Comparison of ENCODE assay signal across 35 cellular contexts in the genomic region with DNA sequence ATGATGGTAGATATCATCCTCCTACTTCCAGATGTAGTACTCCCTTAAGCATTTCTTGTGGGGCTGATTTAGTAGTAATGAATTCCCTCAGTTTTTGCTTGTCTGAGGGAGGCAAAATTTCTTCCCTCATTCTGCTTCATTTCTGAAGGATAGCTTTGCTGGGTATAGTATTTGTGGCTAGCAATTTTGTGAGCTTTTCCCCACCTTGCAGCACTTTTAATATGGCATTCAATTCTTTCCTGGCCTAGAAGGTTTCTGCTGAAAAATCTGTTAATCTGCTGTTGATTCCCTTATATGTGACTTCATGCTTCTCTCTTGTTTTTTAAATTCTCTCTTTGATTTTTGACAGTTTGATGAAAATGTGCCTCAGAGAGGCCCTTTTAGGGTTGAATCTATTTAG.
"Had no signal": no experiment of that assay in that cellular context is flagged by ENCODE, and none has a peak within 500 bp of the region (broad histone marks: within the 10 kb centered on the region; RNA-seq: fewer than 3 reads in every experiment).

No MANE protein-coding gene starts in this region.

- H3K4me1 Mint-ChIP-seq: activated B cell treated with CpG ODN at 0.5 μM for 24 hours; activated CD4-positive, alpha-beta memory T cell treated with anti-CD3 and anti-CD28 coated beads, Interleukin-2, amount 10 ng/mL, durations not matched to agents 7 days and 5 days; activated CD4-positive, alpha-beta T cell treated with anti-CD3 and anti-CD28 coated beads, Interleukin-2, amount 10 ng/mL, durations not matched to agents 24 days and 14 days; activated CD8-positive, alpha-beta memory T cell treated with anti-CD3 and anti-CD28 coated beads, Interleukin-2, amount 10 ng/mL, durations not matched to agents 7 days and 5 days; activated naive CD4-positive, alpha-beta T cell treated with anti-CD3 and anti-CD28 coated beads, Interleukin-2, amount 10 ng/mL, durations not matched to agents 7 days and 5 days; activated naive CD4-positive, alpha-beta T cell treated with anti-CD3 and anti-CD28 coated beads, Interleukin-2, amount 50 U/mL, for 24 hours; activated naive CD8-positive, alpha-beta T cell treated with anti-CD3 and anti-CD28 coated beads, Interleukin-2, amount 10 ng/mL, durations not matched to agents 7 days and 5 days; activated naive CD8-positive, alpha-beta T cell treated with anti-CD3 and anti-CD28 coated beads, Interleukin-2, amount 50 U/mL, for 24 hours had no signal

- H3K27me3 ChIP-seq: adrenal gland, body of pancreas, brain microvascular endothelial cell, breast epithelium had no signal

- H3K27ac Mint-ChIP-seq: activated B cell treated with CpG ODN at 0.5 μM for 24 hours; activated CD4-positive, alpha-beta memory T cell treated with anti-CD3 and anti-CD28 coated beads, Interleukin-2, amount 10 ng/mL, durations not matched to agents 7 days and 5 days; activated CD4-positive, alpha-beta T cell treated with anti-CD3 and anti-CD28 coated beads, Interleukin-2, amount 10 ng/mL, durations not matched to agents 24 days and 14 days; activated CD8-positive, alpha-beta memory T cell treated with anti-CD3 and anti-CD28 coated beads, Interleukin-2, amount 10 ng/mL, durations not matched to agents 7 days and 5 days; activated CD8-positive, alpha-beta T cell treated with anti-CD3 and anti-CD28 coated beads, Interleukin-2, amount 10 ng/mL, durations not matched to agents 7 days and 5 days; activated naive CD4-positive, alpha-beta T cell treated with anti-CD3 and anti-CD28 coated beads, Interleukin-2, amount 10 ng/mL, durations not matched to agents 7 days and 5 days; activated naive CD4-positive, alpha-beta T cell treated with anti-CD3 and anti-CD28 coated beads, Interleukin-2, amount 50 U/mL, for 24 hours; activated naive CD8-positive, alpha-beta T cell; activated naive CD8-positive, alpha-beta T cell treated with anti-CD3 and anti-CD28 coated beads, Interleukin-2, amount 10 ng/mL, durations not matched to agents 7 days and 5 days; activated naive CD8-positive, alpha-beta T cell treated with anti-CD3 and anti-CD28 coated beads, Interleukin-2, amount 50 U/mL, for 24 hours; activated T-cell treated with anti-CD3 and anti-CD28 coated beads, Interleukin-2, amount 50 U/mL, for 24 hours; activated T-helper 2 cell treated with anti-CD3 and anti-CD28 coated beads, Interferon-gamma antibody, Interleukin-2, Interleukin-4, amounts not matched to agents 10 μg/mL and 5 μg/mL and 100 μg/mL, durations not matched to agents 14 hours and 24 hours and 36 hours; T-helper 1 cell treated with Interleukin-12 subunit alpha and Interleukin-12 subunit beta and Interleukin-4 antibody, amounts not matched to agents 30 μg/mL and 1 μg/mL, for 36 hours; T-helper 2 cell treated with Interferon-gamma antibody and Interleukin-4, amounts not matched to agents 5 μg/mL and 100 μg/mL, for 36 hours had no signal

- H3K27ac ChIP-seq: adrenal gland, body of pancreas, brain microvascular endothelial cell, breast epithelium, VCaP had no signal

- DNase-seq: activated B cell treated with CpG ODN at 0.5 μM for 24 hours; activated CD4-positive, alpha-beta memory T cell treated with anti-CD3 and anti-CD28 coated beads, Interleukin-2, amount 10 ng/mL, durations not matched to agents 7 days and 5 days; activated CD4-positive, alpha-beta T cell treated with anti-CD3 and anti-CD28 coated beads for 4 hours; activated CD4-positive, alpha-beta T cell treated with anti-CD3 and anti-CD28 coated beads, Interleukin-2, amount 10 ng/mL, durations not matched to agents 24 days and 14 days; activated CD4-positive, alpha-beta T cell treated with anti-CD3 and anti-CD28 coated beads, Interleukin-2, amount 50 U/mL, for 1 hour; activated CD4-positive, alpha-beta T cell treated with anti-CD3 and anti-CD28 coated beads, Interleukin-2, amount 50 U/mL, for 4 hours; activated CD4-positive, CD25-positive, alpha-beta regulatory T cell treated with anti-CD3 and anti-CD28 coated beads, Interleukin-2, amount 50 U/mL, for 72 hours; activated CD8-positive, alpha-beta memory T cell treated with anti-CD3 and anti-CD28 coated beads for 24 hours; activated CD8-positive, alpha-beta memory T cell treated with anti-CD3 and anti-CD28 coated beads, Interleukin-2, amount 10 ng/mL, durations not matched to agents 7 days and 5 days; activated CD8-positive, alpha-beta memory T cell treated with anti-CD3 and anti-CD28 coated beads, Interleukin-2, amount 50 U/mL, for 48 hours; activated CD8-positive, alpha-beta T cell treated with anti-CD3 and anti-CD28 coated beads, Interleukin-2, amount 10 ng/mL, durations not matched to agents 7 days and 5 days; activated effector memory CD4-positive, alpha-beta T cell treated with Interleukin-2 at 50 U/mL for 16 hours; activated gamma-delta T cell; activated naive CD4-positive, alpha-beta T cell treated with anti-CD3 and anti-CD28 coated beads, Interleukin-2, amount 10 ng/mL, durations not matched to agents 7 days and 5 days; activated naive CD4-positive, alpha-beta T cell treated with Interleukin-2 at 50 U/mL for 16 hours; activated naive CD8-positive, alpha-beta T cell treated with anti-CD3 and anti-CD28 coated beads, Interleukin-2, amount 10 ng/mL, durations not matched to agents 7 days and 5 days; activated naive CD8-positive, alpha-beta T cell treated with anti-CD3 and anti-CD28 coated beads, Interleukin-2, amount 50 U/mL, for 24 hours; activated T-cell treated with anti-CD3 and anti-CD28 coated beads, Interleukin-2, amount 50 U/mL, for 24 hours; activated T-cell treated with anti-CD3 and anti-CD28 coated beads, Interleukin-2, amount 50 U/mL, for 48 hours; adrenal gland; amniotic stem cell; aorta; body of pancreas; brain microvascular endothelial cell; central memory CD4-positive, alpha-beta T cell; T-helper 1 cell; T-helper 2 cell; T-helper 9 cell had no signal

- ATAC-seq: activated CD8-positive, alpha-beta memory T cell treated with anti-CD3 and anti-CD28 coated beads, Interleukin-2, amount 10 ng/mL, durations not matched to agents 7 days and 5 days; activated CD8-positive, alpha-beta T cell treated with anti-CD3 and anti-CD28 coated beads, Interleukin-2, amount 10 ng/mL, durations not matched to agents 7 days and 5 days; activated naive CD8-positive, alpha-beta T cell treated with anti-CD3 and anti-CD28 coated beads, Interleukin-2, amount 50 U/mL, for 24 hours; body of pancreas had no signal

- H3K27me3 Mint-ChIP-seq: activated B cell treated with CpG ODN at 0.5 μM for 24 hours; activated CD4-positive, alpha-beta memory T cell treated with anti-CD3 and anti-CD28 coated beads, Interleukin-2, amount 10 ng/mL, durations not matched to agents 7 days and 5 days; activated CD4-positive, alpha-beta T cell treated with anti-CD3 and anti-CD28 coated beads, Interleukin-2, amount 10 ng/mL, durations not matched to agents 24 days and 14 days; activated naive CD4-positive, alpha-beta T cell treated with anti-CD3 and anti-CD28 coated beads, Interleukin-2, amount 10 ng/mL, durations not matched to agents 7 days and 5 days; activated naive CD4-positive, alpha-beta T cell treated with anti-CD3 and anti-CD28 coated beads, Interleukin-2, amount 50 U/mL, for 24 hours; activated naive CD8-positive, alpha-beta T cell; activated naive CD8-positive, alpha-beta T cell treated with anti-CD3 and anti-CD28 coated beads, Interleukin-2, amount 10 ng/mL, durations not matched to agents 7 days and 5 days; activated naive CD8-positive, alpha-beta T cell treated with anti-CD3 and anti-CD28 coated beads, Interleukin-2, amount 50 U/mL, for 24 hours; activated T-cell treated with anti-CD3 and anti-CD28 coated beads, Interleukin-2, amount 50 U/mL, for 24 hours had no signal

- H3K36me3 ChIP-seq: adrenal gland, brain microvascular endothelial cell, breast epithelium had no signal

- H3K4me1 ChIP-seq: adrenal gland, body of pancreas, breast epithelium had no signal

- H3K4me3 Mint-ChIP-seq: activated B cell treated with CpG ODN at 0.5 μM for 24 hours; activated CD4-positive, alpha-beta memory T cell treated with anti-CD3 and anti-CD28 coated beads, Interleukin-2, amount 10 ng/mL, durations not matched to agents 7 days and 5 days; activated CD4-positive, alpha-beta T cell treated with anti-CD3 and anti-CD28 coated beads, Interleukin-2, amount 10 ng/mL, durations not matched to agents 24 days and 14 days; activated CD8-positive, alpha-beta memory T cell treated with anti-CD3 and anti-CD28 coated beads, Interleukin-2, amount 10 ng/mL, durations not matched to agents 7 days and 5 days; activated CD8-positive, alpha-beta T cell treated with anti-CD3 and anti-CD28 coated beads, Interleukin-2, amount 10 ng/mL, durations not matched to agents 7 days and 5 days; activated naive CD4-positive, alpha-beta T cell treated with anti-CD3 and anti-CD28 coated beads, Interleukin-2, amount 10 ng/mL, durations not matched to agents 7 days and 5 days; activated naive CD4-positive, alpha-beta T cell treated with anti-CD3 and anti-CD28 coated beads, Interleukin-2, amount 50 U/mL, for 24 hours; activated naive CD8-positive, alpha-beta T cell; activated naive CD8-positive, alpha-beta T cell treated with anti-CD3 and anti-CD28 coated beads, Interleukin-2, amount 10 ng/mL, durations not matched to agents 7 days and 5 days; activated naive CD8-positive, alpha-beta T cell treated with anti-CD3 and anti-CD28 coated beads, Interleukin-2, amount 50 U/mL, for 24 hours; activated T-cell treated with anti-CD3 and anti-CD28 coated beads, Interleukin-2, amount 50 U/mL, for 24 hours; T-helper 1 cell treated with Interleukin-12 subunit alpha and Interleukin-12 subunit beta and Interleukin-4 antibody, amounts not matched to agents 30 μg/mL and 1 μg/mL, for 36 hours; T-helper 2 cell treated with Interferon-gamma antibody and Interleukin-4, amounts not matched to agents 5 μg/mL and 100 μg/mL, for 36 hours had no signal

- H3K4me3 ChIP-seq: adrenal gland, body of pancreas, breast epithelium had no signal
